15 cellular contexts compared by ENCODE assay signal in the genomic region with DNA sequence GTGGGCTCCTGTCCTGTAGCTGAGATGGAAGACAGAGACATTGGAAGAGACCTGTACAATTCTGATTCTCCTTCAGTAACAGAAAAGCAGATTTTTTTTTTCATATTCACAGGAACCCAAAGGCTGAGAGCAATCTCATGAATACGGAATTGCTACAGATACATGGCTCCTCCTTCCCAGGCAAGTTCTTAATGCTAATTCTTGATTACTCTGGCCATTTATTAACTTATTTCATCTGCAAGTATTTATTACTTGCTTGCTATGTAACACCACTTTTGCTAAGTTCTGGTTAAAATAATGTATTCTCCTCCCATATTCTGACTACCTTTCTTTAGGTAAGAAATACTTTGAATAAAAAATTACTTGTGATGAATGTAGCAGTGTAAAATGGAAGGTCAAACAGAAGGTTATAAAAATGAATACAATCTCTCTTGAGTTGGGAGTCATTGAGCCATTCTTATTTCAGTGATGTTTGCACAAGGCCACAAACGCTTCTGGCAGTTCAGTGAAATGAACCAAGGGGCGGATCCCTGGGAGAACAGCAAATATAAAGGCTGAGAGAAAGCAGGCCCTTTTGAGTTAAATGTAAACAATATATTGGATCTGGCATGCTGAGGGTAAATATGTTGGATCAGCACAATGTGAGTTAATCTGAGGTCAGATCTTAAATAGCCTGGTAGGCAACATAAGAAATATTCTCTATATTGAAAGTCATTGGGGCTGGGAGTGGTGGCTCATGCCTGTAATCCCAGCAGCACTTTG. TPM values are rescaled to one million over a fixed set of nuclear protein-coding genes. Genes with fewer than 3 reads are reported as not detected.
A peak's percentile ranks its signal among the peaks of the same experiment; 100 is the strongest.
DNase-seq lines count a peak whose midpoint lies in the region; ATAC-seq, FAIRE-seq and TF ChIP-seq lines count a peak whose summit lies in the region.
"Had no signal": no experiment of that assay in that cellular context is flagged by ENCODE, and none has a peak within 500 bp of the region (broad histone marks: within the 10 kb centered on the region; RNA-seq: fewer than 3 reads in every experiment).

No MANE protein-coding gene starts in this region.

- no peaks in the 10 kb centered on the region; a peak in 1 of 5 replicates for H3K27me3 ChIP-seq in K562 (ENCODE audit: control insufficient read depth in 2 of 2, insufficient read depth in 2 of 2, low read length in 2 of 2)
- H3K27me3 ChIP-seq in prostate gland (replicated peaks; ENCODE audit: insufficient read depth): no peaks in the 10 kb centered on the region
- H3K27me3 ChIP-seq in dorsolateral prefrontal cortex: no peaks in the 10 kb centered on the region
- no peaks in the 10 kb centered on the region for H3K27me3 ChIP-seq in mesendoderm (ENCODE audit: insufficient read depth, low read length, poor library complexity)
- H3K27me3 ChIP-seq: SJCRH30 had no signal

- no peak for ATAC-seq in K562
- ATAC-seq: stimulated activated naive CD8-positive, alpha-beta T cell treated with anti-CD3 and anti-CD28 coated beads, Interleukin-15, amount 100 ng/mL, for 72 hours had no signal

- BruUV-seq in K562 (replicated peaks; lab: Mats Ljungman, UMichigan): no TSS peak

- H3K4me3 ChIP-seq in K562: no peak overlapping the region
- no peak overlapping the region for H3K4me3 ChIP-seq in prostate gland
- H3K4me3 ChIP-seq in dorsolateral prefrontal cortex: no peak overlapping the region
- H3K4me3 ChIP-seq in mesendoderm (ENCODE audit: low read length): no peak overlapping the region
- H3K4me3 ChIP-seq: SJCRH30 had no signal

- H3K79me2 ChIP-seq in K562 (ENCODE audit: control insufficient read depth, insufficient read depth, low read length) (no peaks in the 10 kb centered on the region), mesendoderm (ENCODE audit: control insufficient read depth, insufficient read depth, low read length) (no peaks in the 10 kb centered on the region)

- POLR2A ChIA-PET in K562 (lab: Yijun Ruan, JAX): no interaction called here

- FAIRE-seq in K562 (lab: Jason Lieb, UNC): no peak

- H3K4me2 ChIP-seq in K562 (ENCODE audit: insufficient read depth, low read length) (no peak overlapping the region), mesendoderm (ENCODE audit: low read length) (no peak overlapping the region)

- H3K27ac ChIP-seq in K562 (ENCODE audit: extremely low read depth, low read depth, low read length): no peak overlapping the region
- peak overlapping the region in 1 of 2 donors; percentile 53 for H3K27ac ChIP-seq in prostate gland
- no peak overlapping the region for H3K27ac ChIP-seq in dorsolateral prefrontal cortex
- no peak overlapping the region for H3K27ac ChIP-seq in mesendoderm (ENCODE audit: low read depth, low read length)
- H3K27ac ChIP-seq: SJCRH30 had no signal

- 7% methylated on average over 3 of the region's 3 CpGs for WGBS in K562 (ENCODE audit: insufficient coverage, low coverage, missing lambda C conversion rate)
- 36% methylated on average over 3 of the region's 3 CpGs for WGBS in prostate gland
- WGBS in mesendoderm (ENCODE audit: extremely low coverage, insufficient coverage, low lambda C conversion rate): no CpG with 5 or more reads among the region's 3 CpGs

- H3K9me1 ChIP-seq in K562 (ENCODE audit: control insufficient read depth, insufficient read depth, low read length): no peaks in the 10 kb centered on the region

- H3K36me3 ChIP-seq in K562 (ENCODE audit: control insufficient read depth, insufficient read depth, low read length) (no peaks in the 10 kb centered on the region), prostate gland (no peaks in the 10 kb centered on the region), mesendoderm (ENCODE audit: control insufficient read depth, insufficient read depth, low read length) (no peaks in the 10 kb centered on the region)
- H3K36me3 ChIP-seq: SJCRH30 had no signal

- peak; percentile 1 for DNase-seq in HT1080 (ENCODE audit: low read depth)
- DNase-seq in NCI-H2107 (lab: John Stamatoyannopoulos, UW): peak; percentile 71
- DNase-seq in K562 (ENCODE audit: extremely low read depth in 1 of 4, low spot score in 3 of 4): no peak
- DNase-seq in prostate gland (ENCODE audit: low spot score): peak; percentile 68
- DNase-seq in hypothalamus (lab: John Stamatoyannopoulos, UW): no peak
- DNase-seq in dorsolateral prefrontal cortex: no peak
- no peak for DNase-seq in activated CD4-positive, alpha-beta T cell treated with anti-CD3 and anti-CD28 coated beads for 1 hour
- DNase-seq in mesendoderm: no peak
- DNase-seq: activated CD8-positive, alpha-beta memory T cell treated with anti-CD3 and anti-CD28 coated beads, Interleukin-2, amount 50 U/mL, for 48 hours; CD4-positive, alpha-beta memory T cell; effector CD4-positive, alpha-beta T cell; head of caudate nucleus; SJCRH30; stimulated activated CD4-positive, alpha-beta T cell treated with anti-CD3 and anti-CD28 coated beads, Interleukin-2, amount 100 ng/mL, for 48 hours; stimulated activated naive CD8-positive, alpha-beta T cell treated with anti-CD3 and anti-CD28 coated beads, Interleukin-15, amount 100 ng/mL, for 72 hours had no signal

- H3K4me1 ChIP-seq in K562 (replicated peaks in 1 of 2; ENCODE audit: control insufficient read depth in 2 of 2, insufficient read depth in 2 of 2, low read length in 2 of 2) (no peaks in the 10 kb centered on the region; a peak in 1 of 5 replicates), prostate gland (replicated peaks) (peaks cover 7% of the 10 kb centered on the region), mesendoderm (ENCODE audit: control insufficient read depth, low read depth, low read length) (no peaks in the 10 kb centered on the region)
- H3K4me1 ChIP-seq: SJCRH30 had no signal

- intact Hi-C loops in K562 (cut with micrococcal nuclease): no loop called here
- intact Hi-C loops in prostate gland (cut with DNase I): no loop called here
- intact Hi-C loops in dorsolateral prefrontal cortex (cut with DNase I): no loop called here

- no peaks in the 10 kb centered on the region for H3K79me1 ChIP-seq in mesendoderm (ENCODE audit: low read length)

- TF ChIP-seq CTCF in K562 (IDR thresholded peaks at IDR 0.05 in 2 of 3, conservative IDR thresholded peaks at IDR 0.05 in 1 of 3; ENCODE audit: insufficient read depth in 2 of 3, low read depth in 1 of 3, low read length in 3 of 3) (no peak), prostate gland (IDR thresholded peaks at IDR 0.05) (no peak), dorsolateral prefrontal cortex (IDR thresholded peaks at IDR 0.05 in 54 of 56, conservative IDR thresholded peaks at IDR 0.05 in 2 of 56; ENCODE audit: low read depth in 1 of 56, partially characterized antibody in 56 of 56) (no peak)

- H3K4ac ChIP-seq in mesendoderm (ENCODE audit: low read depth, low read length): no peak overlapping the region

- no peak for TF ChIP-seq RAD21 in K562 (CRISPR knock-in tag; conservative IDR thresholded peaks at IDR 0.05 in 1 of 2, IDR thresholded peaks at IDR 0.05 in 1 of 2)

- no peak overlapping the region for H3K23ac ChIP-seq in mesendoderm (ENCODE audit: low read length)

- CTCF ChIA-PET in K562 (lab: Yijun Ruan, JAX; ENCODE audit: low intra/inter-chr PET ratio): no interaction called here

- no peak overlapping the region for H4K5ac ChIP-seq in mesendoderm (ENCODE audit: low read length)

- no peak for TF ChIP-seq EP300 in K562 (IDR thresholded peaks at IDR 0.05; ENCODE audit: low read length)

- no peak overlapping the region for H2BK5ac ChIP-seq in mesendoderm (ENCODE audit: low read length)

- no peak overlapping the region for H2BK120ac ChIP-seq in mesendoderm (ENCODE audit: low read depth, low read length)

- TF ChIP-seq POLR2A in K562 (conservative IDR thresholded peaks at IDR 0.05) (no peak), prostate gland (IDR thresholded peaks at IDR 0.05) (no peak)

- H2BK15ac ChIP-seq in mesendoderm (replicated peaks; ENCODE audit: low read depth): no peak overlapping the region

- H2AK5ac ChIP-seq in mesendoderm (ENCODE audit: low read length): no peak overlapping the region

- no peak overlapping the region for H3K18ac ChIP-seq in mesendoderm (ENCODE audit: low read length)

- H2AFZ ChIP-seq in K562 (ENCODE audit: low read depth, low read length): no peak overlapping the region

- no peak overlapping the region for H3K56ac ChIP-seq in mesendoderm (ENCODE audit: low read length)

- in situ Hi-C loops in K562 (cut with MboI): no loop called here

- H4K8ac ChIP-seq in mesendoderm (ENCODE audit: low read depth, low read length): no peak overlapping the region

- no peaks in the 10 kb centered on the region for H4K20me1 ChIP-seq in K562 (replicated peaks; ENCODE audit: control insufficient read depth, insufficient read depth, low read length)

- H3K9me3 ChIP-seq in K562 (replicated peaks; ENCODE audit: control insufficient read depth, insufficient read depth, low read depth, low read length) (no peaks in the 10 kb centered on the region), prostate gland (no peaks in the 10 kb centered on the region)
- H3K9me3 ChIP-seq: SJCRH30 had no signal

- H3K9ac ChIP-seq in K562 (ENCODE audit: insufficient read depth in 1 of 2, low read depth in 2 of 2, low read length in 2 of 2): no peak overlapping the region
- no peak overlapping the region for H3K9ac ChIP-seq in mesendoderm (ENCODE audit: low read length)

TF ChIP-seq in K562, 482 proteins besides CTCF, POLR2A, EP300 and RAD21 (continues in another document):
- no peak for TF ChIP-seq ZNF699 (CRISPR knock-in tag; IDR thresholded peaks at IDR 0.05; ENCODE audit: insufficient replicate concordance)

RNA-seq across cellular contexts. Expression of gene MUCL1, which starts 37.6 kb away (rescaled TPM):
- total RNA-seq in HT1080 (2014; rRNA removed; shearing (Covaris generic)): not detected in 2 replicates
- polyA plus RNA-seq in HT1080 (2015; cell fraction: cytosol; rRNA removed): not detected in 2 replicates
- not detected in 2 replicates for polyA plus RNA-seq in HT1080 (2015; cell fraction: nucleus; rRNA removed)
- not detected in 2 replicates for total RNA-seq in K562 (2011; cell fraction: chromatin; rRNA removed; ENCODE audit: low replicate concordance)
- not detected in 2 replicates for total RNA-seq in K562 (2011; cell fraction: nucleolus; rRNA removed)
- not detected in 2 replicates for total RNA-seq in K562 (2011; cell fraction: nucleoplasm; rRNA removed)
- not detected in 2 replicates for total RNA-seq in K562 (2014; rRNA removed)
- total RNA-seq in K562 (2014; rRNA removed; fragmentation: Illumina TruSeq; extraction: Trizol): not detected in 2 replicates
- total RNA-seq in K562 (2015; rRNA removed; fragmentation: Illumina TruSeq; extraction: Trizol): not detected in 2 replicates
- not detected in 2 replicates for total RNA-seq in K562 (2021)
- not detected in 2 replicates for polyA plus RNA-seq in K562 (2011; rRNA removed)
- polyA plus RNA-seq in K562 (2011; cell fraction: cytosol; rRNA removed): not detected in 2 replicates
- not detected in 2 replicates for polyA plus RNA-seq in K562 (2011; cell fraction: nucleus; rRNA removed)
- polyA plus RNA-seq in K562 (2012): not detected in 2 replicates
- polyA plus RNA-seq in K562 (2014; fragmentation: Illumina TruSeq; extraction: Trizol): not detected in 2 replicates
- polyA plus RNA-seq in K562 (2014; fragmentation: Nextera tagmentation; extraction: Ambion mirVana): not detected
- not detected in 2 replicates for polyA plus RNA-seq in K562 (2014; rRNA removed)
- not detected in 2 replicates for polyA minus RNA-seq in K562 (2011; rRNA and poly(A)+ RNA removed)
- polyA minus RNA-seq in K562 (2011; cell fraction: cytosol; rRNA and poly(A)+ RNA removed): not detected in 2 replicates
- not detected in 2 replicates for polyA minus RNA-seq in K562 (2011; cell fraction: nucleus; rRNA and poly(A)+ RNA removed)
- not detected for total RNA-seq in prostate gland
- total RNA-seq in dorsolateral prefrontal cortex: 1 to 10 TPM in 31 of 120 experiments, under 1 TPM in 3, not detected in 86; 0.81 to 3.7 (median 1.7) TPM
- 0.59 TPM for polyA plus RNA-seq in mesendoderm (2013, experiment 1 of 2)
- polyA plus RNA-seq in mesendoderm (2013, experiment 2 of 2): 0.53 TPM
- total RNA-seq: CD4-positive, alpha-beta memory T cell; SJCRH30 had no signal
- polyA plus RNA-seq: CD4-positive, alpha-beta memory T cell had no signal

Comparison
In these comparisons a context has a peak if more than half of its experiments do, and no peak if none do; other contexts are left out.
1. DNase-seq: peak in HT1080 (single experiment), NCI-H2107 (single experiment) and prostate gland (single experiment); none in K562 (0 of 4), hypothalamus (0 of 51), dorsolateral prefrontal cortex (0 of 10), activated CD4-positive, alpha-beta T cell treated with anti-CD3 and anti-CD28 coated beads for 1 hour (single experiment) and mesendoderm (single experiment).